ENCODE assay signal across 15 cellular contexts in the genomic region with DNA sequence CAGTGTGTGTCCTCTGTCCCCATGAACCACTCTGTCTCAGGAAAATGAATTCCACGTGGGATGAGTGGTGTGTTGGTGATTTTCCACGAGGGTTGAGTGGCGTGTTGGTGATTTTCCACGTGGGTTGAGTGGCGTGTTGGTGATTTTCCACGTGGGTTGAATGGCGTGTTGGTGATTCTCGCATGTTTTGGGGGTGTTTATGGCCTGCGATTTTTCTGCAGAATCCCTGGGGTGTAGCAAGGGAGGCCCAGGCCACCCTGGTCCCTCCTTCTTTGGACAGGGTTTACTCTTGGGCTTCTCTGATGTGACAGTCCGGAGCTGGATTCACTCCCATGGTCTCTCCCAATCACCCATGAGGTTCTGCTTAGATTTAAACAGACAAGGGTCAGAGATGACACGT.
DNase-seq lines count a peak whose midpoint lies in the region; ATAC-seq and TF ChIP-seq lines count a peak whose summit lies in the region.
"Had no signal": no experiment of that assay in that cellular context is flagged by ENCODE, and none has a peak within 500 bp of the region (broad histone marks: within the 10 kb centered on the region; RNA-seq: fewer than 3 reads in every experiment).

No MANE protein-coding gene starts in this region.

- no peak for TF ChIP-seq POLR2A in GM18505 (IDR thresholded peaks at IDR 0.05; ENCODE audit: borderline replicate concordance, extremely low read depth, insufficient read depth, insufficient read length)

- H3K4me3 Mint-ChIP-seq in activated naive CD4-positive, alpha-beta T cell treated with anti-CD3 and anti-CD28 coated beads, Interleukin-2, amount 50 U/mL, for 24 hours = no peak overlapping the region
- H3K4me3 Mint-ChIP-seq: CD4-positive, CD25-positive, alpha-beta regulatory T cell had no signal

- H3K27ac ChIP-seq in SK-N-MC = peak overlapping the region; percentile 86
- H3K27ac ChIP-seq: BLaER1 treated with 17β-estradiol and CSF1 and Interleukin-3, amounts not matched to agents 10 nM and 100 nM had no signal

- H3K4me1 Mint-ChIP-seq in activated naive CD4-positive, alpha-beta T cell treated with anti-CD3 and anti-CD28 coated beads, Interleukin-2, amount 50 U/mL, for 24 hours = no peaks in the 10 kb centered on the region

- H3K36me3 Mint-ChIP-seq in activated naive CD4-positive, alpha-beta T cell treated with anti-CD3 and anti-CD28 coated beads, Interleukin-2, amount 50 U/mL, for 24 hours = no peaks in the 10 kb centered on the region
- H3K36me3 Mint-ChIP-seq: CD4-positive, CD25-positive, alpha-beta regulatory T cell had no signal

- no peaks in the 10 kb centered on the region for H3K9me3 Mint-ChIP-seq in activated naive CD4-positive, alpha-beta T cell treated with anti-CD3 and anti-CD28 coated beads, Interleukin-2, amount 50 U/mL, for 24 hours

- H3K9me3 ChIP-seq in SK-N-MC (ENCODE audit: low read depth, low read length) = no peaks in the 10 kb centered on the region; the same call in 1 of the 2 replicates

- ATAC-seq in GM18505 (IDR thresholded peaks at IDR 0.05; ENCODE audit: unreplicated experiment) = no peak

- H3K27me3 Mint-ChIP-seq in activated naive CD4-positive, alpha-beta T cell treated with anti-CD3 and anti-CD28 coated beads, Interleukin-2, amount 50 U/mL, for 24 hours = peaks cover 6% of the 10 kb centered on the region

- no peak overlapping the region for H3K9ac ChIP-seq in SK-N-MC (ENCODE audit: insufficient read length)
- H3K9ac ChIP-seq: BLaER1 treated with 17β-estradiol and CSF1 and Interleukin-3, amounts not matched to agents 10 nM and 100 nM had no signal

- H3K36me3 ChIP-seq in SK-N-MC (ENCODE audit: insufficient read depth, low read length) = no peaks in the 10 kb centered on the region
- H3K36me3 ChIP-seq: BLaER1 treated with 17β-estradiol and CSF1 and Interleukin-3, amounts not matched to agents 10 nM and 100 nM had no signal

- H3K27ac Mint-ChIP-seq in activated naive CD4-positive, alpha-beta T cell treated with anti-CD3 and anti-CD28 coated beads, Interleukin-2, amount 50 U/mL, for 24 hours = peak overlapping the region; percentile 30
- H3K27ac Mint-ChIP-seq: CD4-positive, CD25-positive, alpha-beta regulatory T cell had no signal

- H3K4me3 ChIP-seq in SK-N-MC = no peak overlapping the region
- H3K4me3 ChIP-seq: BLaER1 treated with 17β-estradiol and CSF1 and Interleukin-3, amounts not matched to agents 10 nM and 100 nM had no signal

- DNase-seq in activated naive CD4-positive, alpha-beta T cell treated with anti-CD3 and anti-CD28 coated beads, Interleukin-2, amount 50 U/mL, for 16 hours = no peak
- DNase-seq in SK-N-MC (ENCODE audit: low read depth, low spot score) (no peak), islet precursor cell (peak; percentile 22), ureter (ENCODE audit: low spot score) (peak; percentile 5), NCI-H187 treated with DMSO at 0.1 percent for 48 hours (lab: John Stamatoyannopoulos, UW) (no peak)
- no peak for DNase-seq in central memory CD4-positive, alpha-beta T cell
- DNase-seq: 8988T; ACHN; CD4-positive, CD25-positive, alpha-beta regulatory T cell; DMS53; GF-D8; H7 had no signal

Comparison
In these comparisons a context has a peak if more than half of its experiments do, and no peak if none do; other contexts are left out.
1. DNase-seq: peak in islet precursor cell (single experiment) and ureter (single experiment); none in activated naive CD4-positive, alpha-beta T cell treated with anti-CD3 and anti-CD28 coated beads, Interleukin-2, amount 50 U/mL, for 16 hours (single experiment), SK-N-MC (single experiment), central memory CD4-positive, alpha-beta T cell (single experiment) and NCI-H187 treated with DMSO at 0.1 percent for 48 hours (single experiment).